In the genomic region with DNA sequence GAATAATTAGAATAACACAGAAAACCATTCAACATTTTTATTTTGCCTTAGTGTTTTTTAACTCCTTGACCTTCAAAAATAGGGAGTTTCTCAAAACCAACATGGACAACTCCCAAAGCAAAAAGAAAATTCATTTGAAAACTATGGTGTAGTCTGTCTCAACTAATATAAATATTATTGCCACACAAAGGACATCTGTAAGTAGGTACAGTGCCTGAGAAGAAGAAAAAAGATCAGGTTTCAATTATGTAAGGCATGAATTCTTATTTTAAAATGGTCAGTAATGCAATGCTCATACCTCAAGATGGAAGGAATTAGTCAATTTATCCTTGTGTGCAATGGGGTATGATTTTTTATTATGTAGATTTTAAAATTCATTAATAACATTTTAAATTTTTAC, we compare ENCODE assay signal across 25 cellular contexts.
DNase-seq lines count a peak whose midpoint lies in the region; ATAC-seq, FAIRE-seq and TF ChIP-seq lines count a peak whose summit lies in the region.
"Had no signal": no experiment of that assay in that cellular context is flagged by ENCODE, and none has a peak within 500 bp of the region (broad histone marks: within the 10 kb centered on the region; RNA-seq: fewer than 3 reads in every experiment).

No MANE protein-coding gene starts in this region.

- H3K27ac Mint-ChIP-seq in GM23338, result no peak overlapping the region
- no peak overlapping the region for H3K27ac Mint-ChIP-seq in activated naive CD4-positive, alpha-beta T cell treated with anti-CD3 and anti-CD28 coated beads, Interleukin-2, amount 50 U/mL, for 72 hours
- H3K27ac Mint-ChIP-seq: B cell; CD4-positive, CD25-positive, alpha-beta regulatory T cell; CD8-positive, alpha-beta T cell; HFFc6 had no signal

- H3K79me2 ChIP-seq in GM23338 (replicated peaks; ENCODE audit: insufficient read depth), result no peaks in the 10 kb centered on the region

- H3F3A ChIP-seq in GM23338 (replicated peaks; ENCODE audit: low read depth), result no peaks in the 10 kb centered on the region

- no peak overlapping the region for H2AFZ ChIP-seq in GM23338

- peak; percentile 31 for DNase-seq in AG09319 (ENCODE audit: extremely low read depth, low read depth)
- DNase-seq in fibroblast of gingiva (ENCODE audit: low read depth), result peak; percentile 65
- DNase-seq in kidney, result no peak
- no peak for DNase-seq in GM23338 (ENCODE audit: low spot score)
- DNase-seq in activated naive CD4-positive, alpha-beta T cell treated with anti-CD3 and anti-CD28 coated beads, Interleukin-2, amount 50 U/mL, for 72 hours (ENCODE audit: low spot score in 2 of 2), result no peak
- DNase-seq: 8988T; ACHN; Caco-2; CD4-positive, CD25-positive, alpha-beta regulatory T cell; CD8-positive, alpha-beta T cell; DMS153; DND-41; GDM1; GOT3; HFFc6 had no signal

- H3K4me3 ChIP-seq in kidney (ENCODE audit: low read length in 2 of 2), result no peak overlapping the region
- H3K4me3 ChIP-seq in GM23338, result no peak overlapping the region
- H3K4me3 ChIP-seq: A549, BLaER1, HAP-1 had no signal

- no peaks in the 10 kb centered on the region for H3K4me1 ChIP-seq in kidney (ENCODE audit: control insufficient read depth in 1 of 2, insufficient read depth in 1 of 2, low read depth in 1 of 2, low read length in 2 of 2)
- H3K4me1 ChIP-seq in GM23338 (ENCODE audit: insufficient read depth), result no peaks in the 10 kb centered on the region
- H3K4me1 ChIP-seq: A549, BLaER1, Caco-2, HAP-1 had no signal

- ATAC-seq in GM23338 (no peak), HG03457 (IDR thresholded peaks at IDR 0.05; ENCODE audit: unreplicated experiment) (no peak)
- no peak for ATAC-seq in activated naive CD4-positive, alpha-beta T cell treated with anti-CD3 and anti-CD28 coated beads, Interleukin-2, amount 50 U/mL, for 72 hours
- ATAC-seq: A549; CD8-positive, alpha-beta T cell had no signal

- peaks cover 7% of the 10 kb centered on the region for H3K27me3 Mint-ChIP-seq in GM23338 (ENCODE audit: insufficient read depth, low read depth, poor library complexity)
- H3K27me3 Mint-ChIP-seq: B cell; CD4-positive, CD25-positive, alpha-beta regulatory T cell had no signal

- H3K4me1 Mint-ChIP-seq in GM23338, result no peaks in the 10 kb centered on the region
- H3K4me1 Mint-ChIP-seq: B cell; CD4-positive, CD25-positive, alpha-beta regulatory T cell had no signal

- H3K9me3 ChIP-seq in kidney (ENCODE audit: control insufficient read depth in 1 of 2, low read length in 2 of 2), result peaks cover 0 to 4% of the 10 kb centered on the region in 2 donors
- H3K9me3 ChIP-seq: HAP-1 had no signal

- no peak overlapping the region for H3K4me3 Mint-ChIP-seq in GM23338
- H3K4me3 Mint-ChIP-seq: B cell; CD4-positive, CD25-positive, alpha-beta regulatory T cell; CD8-positive, alpha-beta T cell; HFFc6 had no signal

- H4K20me1 ChIP-seq in GM23338 (replicated peaks; ENCODE audit: insufficient read depth), result no peaks in the 10 kb centered on the region
- H4K20me1 ChIP-seq: BLaER1 had no signal

- no peaks in the 10 kb centered on the region for H3K36me3 ChIP-seq in kidney (ENCODE audit: control insufficient read depth in 1 of 2, insufficient read depth in 2 of 2, low read length in 2 of 2)
- H3K36me3 ChIP-seq in GM23338 (ENCODE audit: insufficient read depth), result no peaks in the 10 kb centered on the region
- H3K36me3 ChIP-seq: BLaER1, HAP-1 had no signal

- TF ChIP-seq CTCF in AG09319 (IDR thresholded peaks at IDR 0.05; ENCODE audit: low read depth, low read length) (no peak), kidney (IDR thresholded peaks at IDR 0.05; ENCODE audit: borderline replicate concordance, extremely low read depth, insufficient read depth) (no peak), GM23338 (conservative IDR thresholded peaks at IDR 0.05; ENCODE audit: low read depth in 2 of 2) (no peak)

- no peak overlapping the region for H3K9ac ChIP-seq in kidney (ENCODE audit: low read length in 2 of 2)
- H3K9ac ChIP-seq: BLaER1 had no signal

- peaks cover 11% of the 10 kb centered on the region for H3K9me3 Mint-ChIP-seq in GM23338
- H3K9me3 Mint-ChIP-seq in activated naive CD4-positive, alpha-beta T cell treated with anti-CD3 and anti-CD28 coated beads, Interleukin-2, amount 50 U/mL, for 72 hours, result peaks cover 1 to 9% of the 10 kb centered on the region in 2 donors

- peaks cover 9% of the 10 kb centered on the region; the same call in 2 of the 3 replicates for H3K36me3 Mint-ChIP-seq in GM23338 (ENCODE audit: low read depth)
- H3K36me3 Mint-ChIP-seq in activated naive CD4-positive, alpha-beta T cell treated with anti-CD3 and anti-CD28 coated beads, Interleukin-2, amount 50 U/mL, for 72 hours, result no peaks in the 10 kb centered on the region
- H3K36me3 Mint-ChIP-seq: CD4-positive, CD25-positive, alpha-beta regulatory T cell; CD8-positive, alpha-beta T cell had no signal

- peak; percentile 58 for FAIRE-seq in G401.6 (lab: Jason Lieb, UNC)
- FAIRE-seq in kidney (lab: Jason Lieb, UNC), result peak; percentile 8
- FAIRE-seq: A549, GM12891, GM18507, H54 had no signal

- peaks cover 5% of the 10 kb centered on the region; the same call in 1 of the 2 replicates for H3K9me2 ChIP-seq in GM23338 (ENCODE audit: insufficient read depth)

- no peak overlapping the region for H3K4me2 ChIP-seq in GM23338
- H3K4me2 ChIP-seq: A549, BLaER1 had no signal

- H3K27me3 ChIP-seq in GM23338 (ENCODE audit: insufficient read depth), result no peaks in the 10 kb centered on the region
- H3K27me3 ChIP-seq: BLaER1 had no signal

- H3K27ac ChIP-seq in kidney (ENCODE audit: low read depth in 2 of 2, low read length in 2 of 2) (no peak overlapping the region), GM23338 (ENCODE audit: low read depth) (no peak overlapping the region)
- H3K27ac ChIP-seq: A549, BLaER1, C4-2B had no signal

- intact Hi-C loops in kidney (cut with DNase I), result no loop called here

TF ChIP-seq in GM23338, 12 proteins besides CTCF, POLR2A, EP300 and RAD21 (continues in another document):
- TF ChIP-seq, protein P1, sequence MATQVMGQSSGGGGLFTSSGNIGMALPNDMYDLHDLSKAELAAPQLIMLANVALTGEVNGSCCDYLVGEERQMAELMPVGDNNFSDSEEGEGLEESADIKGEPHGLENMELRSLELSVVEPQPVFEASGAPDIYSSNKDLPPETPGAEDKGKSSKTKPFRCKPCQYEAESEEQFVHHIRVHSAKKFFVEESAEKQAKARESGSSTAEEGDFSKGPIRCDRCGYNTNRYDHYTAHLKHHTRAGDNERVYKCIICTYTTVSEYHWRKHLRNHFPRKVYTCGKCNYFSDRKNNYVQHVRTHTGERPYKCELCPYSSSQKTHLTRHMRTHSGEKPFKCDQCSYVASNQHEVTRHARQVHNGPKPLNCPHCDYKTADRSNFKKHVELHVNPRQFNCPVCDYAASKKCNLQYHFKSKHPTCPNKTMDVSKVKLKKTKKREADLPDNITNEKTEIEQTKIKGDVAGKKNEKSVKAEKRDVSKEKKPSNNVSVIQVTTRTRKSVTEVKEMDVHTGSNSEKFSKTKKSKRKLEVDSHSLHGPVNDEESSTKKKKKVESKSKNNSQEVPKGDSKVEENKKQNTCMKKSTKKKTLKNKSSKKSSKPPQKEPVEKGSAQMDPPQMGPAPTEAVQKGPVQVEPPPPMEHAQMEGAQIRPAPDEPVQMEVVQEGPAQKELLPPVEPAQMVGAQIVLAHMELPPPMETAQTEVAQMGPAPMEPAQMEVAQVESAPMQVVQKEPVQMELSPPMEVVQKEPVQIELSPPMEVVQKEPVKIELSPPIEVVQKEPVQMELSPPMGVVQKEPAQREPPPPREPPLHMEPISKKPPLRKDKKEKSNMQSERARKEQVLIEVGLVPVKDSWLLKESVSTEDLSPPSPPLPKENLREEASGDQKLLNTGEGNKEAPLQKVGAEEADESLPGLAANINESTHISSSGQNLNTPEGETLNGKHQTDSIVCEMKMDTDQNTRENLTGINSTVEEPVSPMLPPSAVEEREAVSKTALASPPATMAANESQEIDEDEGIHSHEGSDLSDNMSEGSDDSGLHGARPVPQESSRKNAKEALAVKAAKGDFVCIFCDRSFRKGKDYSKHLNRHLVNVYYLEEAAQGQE (IDR thresholded peaks at IDR 0.05; ENCODE audit: unreplicated experiment), result no peak
- TF ChIP-seq POLR2AphosphoS5 (IDR thresholded peaks at IDR 0.05; ENCODE audit: low read depth) (no peak), CREB1 (CRISPR knock-in tag; IDR thresholded peaks at IDR 0.05; ENCODE audit: low read depth) (no peak), ZNF331 (CRISPR knock-in tag; IDR thresholded peaks at IDR 0.05; ENCODE audit: low read depth) (no peak), STAT1 (IDR thresholded peaks at IDR 0.05; ENCODE audit: unreplicated experiment) (no peak), NANOG (IDR thresholded peaks at IDR 0.05; ENCODE audit: borderline replicate concordance) (no peak), EZH2 (IDR thresholded peaks at IDR 0.05; ENCODE audit: low read depth, unreplicated experiment) (no peak)
- TF ChIP-seq, protein P2, sequence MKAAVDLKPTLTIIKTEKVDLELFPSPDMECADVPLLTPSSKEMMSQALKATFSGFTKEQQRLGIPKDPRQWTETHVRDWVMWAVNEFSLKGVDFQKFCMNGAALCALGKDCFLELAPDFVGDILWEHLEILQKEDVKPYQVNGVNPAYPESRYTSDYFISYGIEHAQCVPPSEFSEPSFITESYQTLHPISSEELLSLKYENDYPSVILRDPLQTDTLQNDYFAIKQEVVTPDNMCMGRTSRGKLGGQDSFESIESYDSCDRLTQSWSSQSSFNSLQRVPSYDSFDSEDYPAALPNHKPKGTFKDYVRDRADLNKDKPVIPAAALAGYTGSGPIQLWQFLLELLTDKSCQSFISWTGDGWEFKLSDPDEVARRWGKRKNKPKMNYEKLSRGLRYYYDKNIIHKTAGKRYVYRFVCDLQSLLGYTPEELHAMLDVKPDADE (IDR thresholded peaks at IDR 0.05), result no peak

Comparison
In these comparisons a context has a peak if more than half of its experiments do, and no peak if none do; other contexts are left out.
1. DNase-seq: peak in AG09319 (single experiment) and fibroblast of gingiva (single experiment); none in kidney (single experiment), GM23338 (single experiment) and activated naive CD4-positive, alpha-beta T cell treated with anti-CD3 and anti-CD28 coated beads, Interleukin-2, amount 50 U/mL, for 72 hours (0 of 2).